In genomic region chr2:151481744-151482143, GRCh38 we compare ENCODE assay signal across 1 cellular context.
TF ChIP-seq lines count a peak whose summit lies in the region.

No MANE protein-coding gene starts in this region.

TF ChIP-seq in GM12878, 131 proteins besides CTCF, POLR2A, EP300 and RAD21 (continued from another document):
- TF ChIP-seq E2F8 (IDR thresholded peaks at IDR 0.05; ENCODE audit: low read depth, partially characterized antibody) (no peak), FOXM1 (IDR thresholded peaks at IDR 0.05; ENCODE audit: low read depth, low read length) (no peak), HDAC6 (IDR thresholded peaks at IDR 0.05; ENCODE audit: unreplicated experiment) (no peak), BCL11A (IDR thresholded peaks at IDR 0.05; ENCODE audit: low read depth, low read length) (no peak), EED (IDR thresholded peaks at IDR 0.05; ENCODE audit: low read depth) (no peak), ATF3 (IDR thresholded peaks at IDR 0.05; ENCODE audit: borderline replicate concordance, extremely low read depth, low read depth, low read length) (no peak), RELB (IDR thresholded peaks at IDR 0.05; ENCODE audit: low read depth) (no peak), NR2C2 (IDR thresholded peaks at IDR 0.05; ENCODE audit: borderline replicate concordance, control insufficient read depth, insufficient read length, low read depth) (no peak), KLF5 (IDR thresholded peaks at IDR 0.05; ENCODE audit: partially characterized antibody) (no peak), IKZF1 (conservative IDR thresholded peaks at IDR 0.05) (no peak), CREM (IDR thresholded peaks at IDR 0.05; ENCODE audit: low read depth) (no peak), BACH1 (IDR thresholded peaks at IDR 0.05; ENCODE audit: borderline replicate concordance) (no peak), SMC3 (IDR thresholded peaks at IDR 0.05; ENCODE audit: borderline replicate concordance, low read length) (no peak), SIN3A (IDR thresholded peaks at IDR 0.05; ENCODE audit: low read depth, low read length) (no peak), JUNB (IDR thresholded peaks at IDR 0.05) (peak; percentile 57), GABPA (IDR thresholded peaks at IDR 0.05; ENCODE audit: low read depth) (0 out of 2 replicates have a peak, but pooled peaks have one; percentile 31)
